1 cellular context compared by ENCODE assay signal in the genomic region with DNA sequence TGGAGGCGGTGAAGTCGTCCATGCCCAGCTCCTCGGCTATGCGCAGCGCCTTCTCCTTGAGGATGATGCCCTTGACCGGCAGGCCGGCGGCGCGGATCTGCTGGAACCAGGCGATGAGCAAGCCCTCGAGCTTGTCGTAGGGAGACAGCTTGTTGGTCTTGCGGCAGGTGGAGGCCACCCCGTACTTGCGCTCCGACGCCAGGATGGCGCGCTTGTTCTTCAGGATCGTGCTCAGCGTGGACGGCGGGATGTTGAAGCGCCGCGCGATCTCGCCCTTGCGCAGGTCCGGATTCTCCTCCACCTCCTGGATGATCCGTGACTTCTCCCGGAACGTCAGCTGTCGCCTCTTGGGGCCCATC.
TF ChIP-seq lines count a peak whose summit lies in the region.

No MANE protein-coding gene starts in this region.

TF ChIP-seq in HepG2, 621 proteins besides CTCF, POLR2A, EP300 and RAD21 (continued from another document and continues in another):
- TF ChIP-seq, protein P1, sequence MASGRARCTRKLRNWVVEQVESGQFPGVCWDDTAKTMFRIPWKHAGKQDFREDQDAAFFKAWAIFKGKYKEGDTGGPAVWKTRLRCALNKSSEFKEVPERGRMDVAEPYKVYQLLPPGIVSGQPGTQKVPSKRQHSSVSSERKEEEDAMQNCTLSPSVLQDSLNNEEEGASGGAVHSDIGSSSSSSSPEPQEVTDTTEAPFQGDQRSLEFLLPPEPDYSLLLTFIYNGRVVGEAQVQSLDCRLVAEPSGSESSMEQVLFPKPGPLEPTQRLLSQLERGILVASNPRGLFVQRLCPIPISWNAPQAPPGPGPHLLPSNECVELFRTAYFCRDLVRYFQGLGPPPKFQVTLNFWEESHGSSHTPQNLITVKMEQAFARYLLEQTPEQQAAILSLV (CRISPR knock-in tag; IDR thresholded peaks at IDR 0.05; ENCODE audit: borderline replicate concordance), result 0 out of 2 replicates have a peak, but pooled peaks have one; percentile 14
- TF ChIP-seq ZBTB33 (CRISPR knock-in tag; IDR thresholded peaks at IDR 0.05) (peak; percentile 56; the same call in 1 of the 2 replicates), ATAD3A (CRISPR knock-in tag; IDR thresholded peaks at IDR 0.05) (peak; percentile 45; the same call in 1 of the 2 replicates), TAF1 (CRISPR knock-in tag; IDR thresholded peaks at IDR 0.05) (0 out of 2 replicates have a peak, but pooled peaks have one; percentile 29), ZBTB7A (CRISPR knock-in tag; IDR thresholded peaks at IDR 0.05) (peak; percentile 86), ZBTB43 (CRISPR knock-in tag; conservative IDR thresholded peaks at IDR 0.05) (no peak), SALL1 (CRISPR knock-in tag; IDR thresholded peaks at IDR 0.05) (peak; percentile 42), AHR (CRISPR knock-in tag; IDR thresholded peaks at IDR 0.05) (peak; percentile 60; the same call in 1 of the 2 replicates), KDM2A (CRISPR knock-in tag; IDR thresholded peaks at IDR 0.05; ENCODE audit: borderline replicate concordance, low read depth) (peak; percentile 50; the same call in 1 of the 2 replicates), ATF2 (CRISPR knock-in tag; IDR thresholded peaks at IDR 0.05) (no peak), KLF16 (CRISPR knock-in tag; IDR thresholded peaks at IDR 0.05) (0 out of 4 replicates have a peak, but pooled peaks of 1 of the 2 experiments have one; percentile 58), MZF1 (CRISPR knock-in tag; IDR thresholded peaks at IDR 0.05; ENCODE audit: borderline replicate concordance) (0 out of 2 replicates have a peak, but pooled peaks have one; percentile 59), CEBPG (CRISPR knock-in tag; IDR thresholded peaks at IDR 0.05) (no peak), ZSCAN21 (CRISPR knock-in tag; IDR thresholded peaks at IDR 0.05; ENCODE audit: borderline replicate concordance) (peak; percentile 16; the same call in 1 of the 2 replicates), NFE2L1 (CRISPR knock-in tag; IDR thresholded peaks at IDR 0.05; ENCODE audit: borderline replicate concordance) (no peak), ZNF446 (CRISPR knock-in tag; IDR thresholded peaks at IDR 0.05) (0 out of 2 replicates have a peak, but pooled peaks have one; percentile 11), HOXA3 (CRISPR knock-in tag; IDR thresholded peaks at IDR 0.05) (peak; percentile 43; the same call in 1 of the 2 replicates), ZNF280B (CRISPR knock-in tag; IDR thresholded peaks at IDR 0.05; ENCODE audit: borderline replicate concordance) (peak; percentile 97), SMAD3 (CRISPR knock-in tag; IDR thresholded peaks at IDR 0.05) (0 out of 2 replicates have a peak, but pooled peaks have one; percentile 8), SP1 (IDR thresholded peaks at IDR 0.05) (no peak), SP1 (CRISPR knock-in tag; IDR thresholded peaks at IDR 0.05) (peak; percentile 52; the same call in 1 of the 2 replicates), ZNF577 (CRISPR knock-in tag; IDR thresholded peaks at IDR 0.05; ENCODE audit: borderline replicate concordance, low read depth) (no peak), KDM1A (CRISPR knock-in tag; IDR thresholded peaks at IDR 0.05) (no peak), ELF1 (CRISPR knock-in tag; IDR thresholded peaks at IDR 0.05) (0 out of 2 replicates have a peak, but pooled peaks have one; percentile 6), CHD2 (IDR thresholded peaks at IDR 0.05; ENCODE audit: low read depth, low read length) (peak; percentile 77), ZFP91 (CRISPR knock-in tag; IDR thresholded peaks at IDR 0.05; ENCODE audit: borderline replicate concordance) (0 out of 2 replicates have a peak, but pooled peaks have one; percentile 1), YEATS2 (CRISPR knock-in tag; IDR thresholded peaks at IDR 0.05; ENCODE audit: borderline replicate concordance) (0 out of 2 replicates have a peak, but pooled peaks have one; percentile 35), RNF2 (conservative IDR thresholded peaks at IDR 0.05; ENCODE audit: low read depth) (peak; percentile 79; the same call in 1 of the 2 replicates), SNRNP70 (IDR thresholded peaks at IDR 0.05; ENCODE audit: low read depth, low read length) (no peak), BCL3 (CRISPR knock-in tag; IDR thresholded peaks at IDR 0.05) (0 out of 2 replicates have a peak, but pooled peaks have one; percentile 4), NFKBIZ (CRISPR knock-in tag; IDR thresholded peaks at IDR 0.05) (0 out of 2 replicates have a peak, but pooled peaks have one; percentile 15), ZNF616 (CRISPR knock-in tag; IDR thresholded peaks at IDR 0.05; ENCODE audit: low read depth) (peak; percentile 47; the same call in 1 of the 2 replicates), ZNF225 (CRISPR knock-in tag; IDR thresholded peaks at IDR 0.05) (peak; percentile 92), DNMT1 (CRISPR knock-in tag; IDR thresholded peaks at IDR 0.05) (0 out of 2 replicates have a peak, but pooled peaks have one; percentile 18), RXRA (CRISPR knock-in tag; IDR thresholded peaks at IDR 0.05) (peak; percentile 65; the same call in 1 of the 2 replicates), HNRNPL (IDR thresholded peaks at IDR 0.05; ENCODE audit: low read depth, low read length) (no peak)
- TF ChIP-seq, protein P2, sequence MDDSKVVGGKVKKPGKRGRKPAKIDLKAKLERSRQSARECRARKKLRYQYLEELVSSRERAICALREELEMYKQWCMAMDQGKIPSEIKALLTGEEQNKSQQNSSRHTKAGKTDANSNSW (CRISPR knock-in tag; IDR thresholded peaks at IDR 0.05; ENCODE audit: borderline replicate concordance), result 0 out of 2 replicates have a peak, but pooled peaks have one; percentile 55
- TF ChIP-seq, protein P3, sequence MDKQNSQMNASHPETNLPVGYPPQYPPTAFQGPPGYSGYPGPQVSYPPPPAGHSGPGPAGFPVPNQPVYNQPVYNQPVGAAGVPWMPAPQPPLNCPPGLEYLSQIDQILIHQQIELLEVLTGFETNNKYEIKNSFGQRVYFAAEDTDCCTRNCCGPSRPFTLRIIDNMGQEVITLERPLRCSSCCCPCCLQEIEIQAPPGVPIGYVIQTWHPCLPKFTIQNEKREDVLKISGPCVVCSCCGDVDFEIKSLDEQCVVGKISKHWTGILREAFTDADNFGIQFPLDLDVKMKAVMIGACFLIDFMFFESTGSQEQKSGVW (CRISPR knock-in tag; IDR thresholded peaks at IDR 0.05; ENCODE audit: borderline replicate concordance), result no peak
- TF ChIP-seq, protein P4, sequence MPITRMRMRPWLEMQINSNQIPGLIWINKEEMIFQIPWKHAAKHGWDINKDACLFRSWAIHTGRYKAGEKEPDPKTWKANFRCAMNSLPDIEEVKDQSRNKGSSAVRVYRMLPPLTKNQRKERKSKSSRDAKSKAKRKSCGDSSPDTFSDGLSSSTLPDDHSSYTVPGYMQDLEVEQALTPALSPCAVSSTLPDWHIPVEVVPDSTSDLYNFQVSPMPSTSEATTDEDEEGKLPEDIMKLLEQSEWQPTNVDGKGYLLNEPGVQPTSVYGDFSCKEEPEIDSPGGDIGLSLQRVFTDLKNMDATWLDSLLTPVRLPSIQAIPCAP (CRISPR knock-in tag; IDR thresholded peaks at IDR 0.05; ENCODE audit: low read depth), result 0 out of 2 replicates have a peak, but pooled peaks have one; percentile 22
- TF ChIP-seq, protein P5, sequence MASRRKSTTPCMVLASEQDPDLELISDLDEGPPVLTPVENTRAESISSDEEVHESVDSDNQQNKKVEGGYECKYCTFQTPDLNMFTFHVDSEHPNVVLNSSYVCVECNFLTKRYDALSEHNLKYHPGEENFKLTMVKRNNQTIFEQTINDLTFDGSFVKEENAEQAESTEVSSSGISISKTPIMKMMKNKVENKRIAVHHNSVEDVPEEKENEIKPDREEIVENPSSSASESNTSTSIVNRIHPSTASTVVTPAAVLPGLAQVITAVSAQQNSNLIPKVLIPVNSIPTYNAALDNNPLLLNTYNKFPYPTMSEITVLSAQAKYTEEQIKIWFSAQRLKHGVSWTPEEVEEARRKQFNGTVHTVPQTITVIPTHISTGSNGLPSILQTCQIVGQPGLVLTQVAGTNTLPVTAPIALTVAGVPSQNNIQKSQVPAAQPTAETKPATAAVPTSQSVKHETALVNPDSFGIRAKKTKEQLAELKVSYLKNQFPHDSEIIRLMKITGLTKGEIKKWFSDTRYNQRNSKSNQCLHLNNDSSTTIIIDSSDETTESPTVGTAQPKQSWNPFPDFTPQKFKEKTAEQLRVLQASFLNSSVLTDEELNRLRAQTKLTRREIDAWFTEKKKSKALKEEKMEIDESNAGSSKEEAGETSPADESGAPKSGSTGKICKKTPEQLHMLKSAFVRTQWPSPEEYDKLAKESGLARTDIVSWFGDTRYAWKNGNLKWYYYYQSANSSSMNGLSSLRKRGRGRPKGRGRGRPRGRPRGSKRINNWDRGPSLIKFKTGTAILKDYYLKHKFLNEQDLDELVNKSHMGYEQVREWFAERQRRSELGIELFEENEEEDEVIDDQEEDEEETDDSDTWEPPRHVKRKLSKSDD (CRISPR knock-in tag; IDR thresholded peaks at IDR 0.05; ENCODE audit: low read depth), result peak; percentile 62; the same call in 1 of the 2 replicates
- TF ChIP-seq, protein P6, sequence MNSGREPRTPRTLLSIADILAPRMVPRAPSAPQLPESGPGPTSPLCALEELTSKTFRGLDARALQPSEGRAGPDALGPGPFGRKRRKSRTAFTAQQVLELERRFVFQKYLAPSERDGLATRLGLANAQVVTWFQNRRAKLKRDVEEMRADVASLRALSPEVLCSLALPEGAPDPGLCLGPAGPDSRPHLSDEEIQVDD (CRISPR knock-in tag; IDR thresholded peaks at IDR 0.05; ENCODE audit: borderline replicate concordance), result peak; percentile 87; the same call in 1 of the 2 replicates
